1 cellular context compared by ENCODE assay signal in genomic region chr20:58650776-58651547, GRCh38.
TF ChIP-seq lines count a peak whose summit lies in the region.

A gene with protein sequence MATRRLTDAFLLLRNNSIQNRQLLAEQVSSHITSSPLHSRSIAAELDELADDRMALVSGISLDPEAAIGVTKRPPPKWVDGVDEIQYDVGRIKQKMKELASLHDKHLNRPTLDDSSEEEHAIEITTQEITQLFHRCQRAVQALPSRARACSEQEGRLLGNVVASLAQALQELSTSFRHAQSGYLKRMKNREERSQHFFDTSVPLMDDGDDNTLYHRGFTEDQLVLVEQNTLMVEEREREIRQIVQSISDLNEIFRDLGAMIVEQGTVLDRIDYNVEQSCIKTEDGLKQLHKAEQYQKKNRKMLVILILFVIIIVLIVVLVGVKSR (plus strand): TSS chr20:58651283. CDS start chr20:58652007, 724 bp downstream.

TF ChIP-seq in HEK293, 187 proteins besides CTCF, POLR2A, EP300 and RAD21 (continued from another document and continues in another):
- peak; percentile 55; the same call in 1 of the 2 replicates for TF ChIP-seq ZNF362 (tag by site-specific recombination; IDR thresholded peaks at IDR 0.05)
- peak; percentile 60; the same call in 1 of the 2 replicates for TF ChIP-seq ZNF211 (tag by site-specific recombination; IDR thresholded peaks at IDR 0.05; ENCODE audit: low read depth)
- TF ChIP-seq ZSCAN4 (tag by site-specific recombination; IDR thresholded peaks at IDR 0.05): peak; percentile 84
- peak; percentile 93 for TF ChIP-seq ZBTB20 (tag by site-specific recombination; IDR thresholded peaks at IDR 0.05)
- peak; percentile 48 for TF ChIP-seq ZFHX2 (tag by site-specific recombination; conservative IDR thresholded peaks at IDR 0.05)
- TF ChIP-seq ZNF561 (tag by site-specific recombination; IDR thresholded peaks at IDR 0.05; ENCODE audit: borderline replicate concordance): peak; percentile 96
- TF ChIP-seq ZNF555 (tag by site-specific recombination; conservative IDR thresholded peaks at IDR 0.05): no peak
- peak; percentile 89 for TF ChIP-seq ZNF398 (tag by site-specific recombination; IDR thresholded peaks at IDR 0.05)
- no peak for TF ChIP-seq ZNF37A (tag by site-specific recombination; IDR thresholded peaks at IDR 0.05)
- TF ChIP-seq ZNF112 (tag by site-specific recombination; IDR thresholded peaks at IDR 0.05): no peak
- peak; percentile 97 for TF ChIP-seq PATZ1 (tag by site-specific recombination; IDR thresholded peaks at IDR 0.05)
- TF ChIP-seq RBAK (tag by site-specific recombination; IDR thresholded peaks at IDR 0.05): no peak
- peak; percentile 73 for TF ChIP-seq ZNF664 (tag by site-specific recombination; IDR thresholded peaks at IDR 0.05)
- peak; percentile 86 for TF ChIP-seq ZNF626 (tag by site-specific recombination; IDR thresholded peaks at IDR 0.05)
- TF ChIP-seq ZNF354C (tag by site-specific recombination; IDR thresholded peaks at IDR 0.05; ENCODE audit: borderline replicate concordance, low read depth): peak; percentile 75
- peak; percentile 99 for TF ChIP-seq ZXDB (tag by site-specific recombination; IDR thresholded peaks at IDR 0.05)
- peak; percentile 96 for TF ChIP-seq ZNF692 (tag by site-specific recombination; IDR thresholded peaks at IDR 0.05)
- TF ChIP-seq ZNF239 (tag by site-specific recombination; IDR thresholded peaks at IDR 0.05): peak; percentile 96
- peak; percentile 97 for TF ChIP-seq ZEB2 (tag by site-specific recombination; IDR thresholded peaks at IDR 0.05)
- no peak for TF ChIP-seq TCF7L2 (IDR thresholded peaks at IDR 0.05; ENCODE audit: borderline replicate concordance, low read depth, low read length)
- 0 out of 2 replicates have a peak, but pooled peaks have one; percentile 68 for TF ChIP-seq ZNF837 (tag by site-specific recombination; IDR thresholded peaks at IDR 0.05)
- peak; percentile 66; the same call in 1 of the 2 replicates for TF ChIP-seq ZNF133 (tag by site-specific recombination; IDR thresholded peaks at IDR 0.05)
- TF ChIP-seq, protein P1, sequence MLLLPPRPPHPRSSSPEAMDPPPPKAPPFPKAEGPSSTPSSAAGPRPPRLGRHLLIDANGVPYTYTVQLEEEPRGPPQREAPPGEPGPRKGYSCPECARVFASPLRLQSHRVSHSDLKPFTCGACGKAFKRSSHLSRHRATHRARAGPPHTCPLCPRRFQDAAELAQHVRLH (tag by site-specific recombination; IDR thresholded peaks at IDR 0.05): peak; percentile 88; the same call in 1 of the 2 replicates
- TF ChIP-seq KLF10 (tag by site-specific recombination; IDR thresholded peaks at IDR 0.05): peak; percentile 82
- TF ChIP-seq GLI4 (tag by site-specific recombination; IDR thresholded peaks at IDR 0.05): peak; percentile 98
- peak; percentile 100 for TF ChIP-seq ZSCAN30 (tag by site-specific recombination; IDR thresholded peaks at IDR 0.05)
- no peak; the same call in 1 of the 2 replicates for TF ChIP-seq GFI1B (tag by site-specific recombination; IDR thresholded peaks at IDR 0.05)
- TF ChIP-seq ZNF621 (tag by site-specific recombination; IDR thresholded peaks at IDR 0.05): no peak
- TF ChIP-seq WT1 (tag by site-specific recombination; IDR thresholded peaks at IDR 0.05): peak; percentile 85
- TF ChIP-seq PRDM1 (tag by site-specific recombination; IDR thresholded peaks at IDR 0.05): peak; percentile 58; the same call in 1 of the 2 replicates
- peak; percentile 98 for TF ChIP-seq KLF7 (tag by site-specific recombination; IDR thresholded peaks at IDR 0.05; ENCODE audit: borderline replicate concordance)
- peak; percentile 100 for TF ChIP-seq ZSCAN23 (tag by site-specific recombination; IDR thresholded peaks at IDR 0.05)
- TF ChIP-seq PBX3 (CRISPR knock-in tag; IDR thresholded peaks at IDR 0.05): peak; percentile 92
- TF ChIP-seq MYNN (tag by site-specific recombination; IDR thresholded peaks at IDR 0.05; ENCODE audit: borderline replicate concordance): peak; percentile 85; the same call in 1 of the 2 replicates
- peak; percentile 68; the same call in 1 of the 2 replicates for TF ChIP-seq ZNF677 (tag by site-specific recombination; IDR thresholded peaks at IDR 0.05)
- TF ChIP-seq ZNF335 (tag by site-specific recombination; conservative IDR thresholded peaks at IDR 0.05): peak; percentile 96
- peak; percentile 96 for TF ChIP-seq ZNF76 (tag by site-specific recombination; IDR thresholded peaks at IDR 0.05; ENCODE audit: borderline replicate concordance, low read depth)
- peak; percentile 100 for TF ChIP-seq ZBTB11 (tag by site-specific recombination; conservative IDR thresholded peaks at IDR 0.05; ENCODE audit: low read depth)
- TF ChIP-seq EGR2 (tag by site-specific recombination; IDR thresholded peaks at IDR 0.05; ENCODE audit: low read depth): peak; percentile 31; the same call in 1 of the 2 replicates
- TF ChIP-seq ZNF114 (tag by site-specific recombination; IDR thresholded peaks at IDR 0.05): peak; percentile 77; the same call in 1 of the 2 replicates
- peak; percentile 99 for TF ChIP-seq ZBTB10 (tag by site-specific recombination; IDR thresholded peaks at IDR 0.05)
- TF ChIP-seq ZNF132 (tag by site-specific recombination; IDR thresholded peaks at IDR 0.05; ENCODE audit: borderline replicate concordance): no peak
- TF ChIP-seq ZNF174 (tag by site-specific recombination; IDR thresholded peaks at IDR 0.05): peak; percentile 24; the same call in 1 of the 2 replicates
- TF ChIP-seq KLF9 (tag by site-specific recombination; IDR thresholded peaks at IDR 0.05; ENCODE audit: low read depth): peak; percentile 89
- peak; percentile 89 for TF ChIP-seq ZBTB26 (tag by site-specific recombination; optimal IDR thresholded peaks at IDR 0.05)
- TF ChIP-seq ZNF391 (tag by site-specific recombination; IDR thresholded peaks at IDR 0.05; ENCODE audit: borderline replicate concordance, low read depth): peak; percentile 100
